In genomic region chr15:75445324-75445723, GRCh38 we compare ENCODE assay signal across 8 cellular contexts. TPM values are rescaled to one million over a fixed set of nuclear protein-coding genes. Genes with fewer than 3 reads are reported as not detected.
DNase-seq lines count a peak whose midpoint lies in the region; ATAC-seq, FAIRE-seq and TF ChIP-seq lines count a peak whose summit lies in the region.
"Not testable (repeated sequence)": the region's sequence is repeated elsewhere in the genome, so short reads cannot be mapped to it uniquely, and the experiment has no call there.

No MANE protein-coding gene starts in this region.

- POLR2A ChIA-PET in CD4-positive, alpha-beta T cell (lab: Charles Lee) = interaction anchor here (0.8 to 3.0 kb wide), 5 partner anchors 10 to 511 kb away, joined by 3 to 36 read pairs (median 6); partner anchors contain the start of genes IMP3, PTPN9 and SNUPN
- POLR2A ChIA-PET in RWPE1 (lab: Yijun Ruan, JAX; ENCODE audit: low non-redundant PET) = interaction anchor here (0.6 kb wide), 1 partner anchor 857 kb away, joined by 4 read pairs; no protein-coding TSS in a partner anchor
- POLR2A ChIA-PET in activated CD4-positive, alpha-beta memory T cell treated with anti-CD3 and anti-CD28 coated beads for 36 hours (lab: Charles Lee) = interaction anchor here (1.3 to 2.4 kb wide), 6 partner anchors 10 to 134 kb away, joined by 4 to 15 read pairs (median 5); partner anchors contain the start of gene PTPN9
- POLR2A ChIA-PET in activated naive CD8-positive, alpha-beta T cell treated with anti-CD3 and anti-CD28 coated beads, Interleukin-2, amount 10 ng/mL, durations not matched to agents 7 days and 5 days (lab: Charles Lee) = interaction anchor here (1.2 to 2.1 kb wide), 3 partner anchors 10 to 180 kb away, joined by 3 to 28 read pairs (median 6); partner anchors contain the start of genes PTPN9 and SNUPN
- POLR2A ChIA-PET in naive thymus-derived CD4-positive, alpha-beta T cell (lab: Charles Lee) = interaction anchor here (0.6 to 2.1 kb wide), 5 partner anchors 9 to 195 kb away, joined by 3 to 19 read pairs (median 6); partner anchors contain the start of gene IMP3

- peak overlapping the region; percentile 47 for H3K27ac ChIP-seq in CD4-positive, alpha-beta T cell (ENCODE audit: low read depth, low read length)
- H3K27ac ChIP-seq in RWPE1 = peak overlapping the region; percentile 85
- not testable (repeated sequence) for H3K27ac ChIP-seq in kidney (ENCODE audit: low read depth in 2 of 2, low read length in 2 of 2); naive thymus-derived CD4-positive, alpha-beta T cell (ENCODE audit: low read depth, low read length)

- not testable (repeated sequence) for DNase-seq in CD4-positive, alpha-beta T cell; RWPE1 (ENCODE audit: low spot score); T-helper 17 cell; activated CD4-positive, alpha-beta memory T cell treated with anti-CD3 and anti-CD28 coated beads for 36 hours; activated naive CD8-positive, alpha-beta T cell treated with anti-CD3 and anti-CD28 coated beads, Interleukin-2, amount 10 ng/mL, durations not matched to agents 7 days and 5 days; naive thymus-derived CD4-positive, alpha-beta T cell
- DNase-seq in kidney = peak; percentile 19

- H3K9me3 Mint-ChIP-seq in CD4-positive, alpha-beta T cell; activated CD4-positive, alpha-beta memory T cell treated with anti-CD3 and anti-CD28 coated beads for 36 hours; activated naive CD8-positive, alpha-beta T cell treated with anti-CD3 and anti-CD28 coated beads, Interleukin-2, amount 10 ng/mL, durations not matched to agents 7 days and 5 days; naive thymus-derived CD4-positive, alpha-beta T cell; stimulated activated memory B cell treated with anti-CD40 and anti-IgM and Interleukin-4, amounts not matched to agents 10 μg/mL and 1 μg/mL and 100 μg/mL, for 72 hours: not testable (repeated sequence)

- H3K27ac Mint-ChIP-seq in CD4-positive, alpha-beta T cell = peak overlapping the region; percentile 61
- H3K27ac Mint-ChIP-seq in T-helper 17 cell = peak overlapping the region; percentile 37
- peak overlapping the region; percentile 70 for H3K27ac Mint-ChIP-seq in activated CD4-positive, alpha-beta memory T cell treated with anti-CD3 and anti-CD28 coated beads for 36 hours
- H3K27ac Mint-ChIP-seq in activated naive CD8-positive, alpha-beta T cell treated with anti-CD3 and anti-CD28 coated beads, Interleukin-2, amount 10 ng/mL, durations not matched to agents 7 days and 5 days = peak overlapping the region; percentile 78
- peak overlapping the region in 5 of 9 donors; percentile 50 to 85 (median 80) for H3K27ac Mint-ChIP-seq in naive thymus-derived CD4-positive, alpha-beta T cell
- peak overlapping the region; percentile 55 for H3K27ac Mint-ChIP-seq in stimulated activated memory B cell treated with anti-CD40 and anti-IgM and Interleukin-4, amounts not matched to agents 10 μg/mL and 1 μg/mL and 100 μg/mL, for 72 hours

- intact Hi-C loops in CD4-positive, alpha-beta T cell (cut with DNase I, micrococcal nuclease); activated CD4-positive, alpha-beta memory T cell treated with anti-CD3 and anti-CD28 coated beads for 36 hours (cut with micrococcal nuclease); kidney (cut with DNase I); naive thymus-derived CD4-positive, alpha-beta T cell (cut with micrococcal nuclease): not testable (repeated sequence)

- not testable (repeated sequence) for H3K9me3 ChIP-seq in CD4-positive, alpha-beta T cell (ENCODE audit: control insufficient read depth, low read length); T-helper 17 cell (ENCODE audit: control insufficient read depth, low read length, poor library complexity, severe bottlenecking); kidney (ENCODE audit: control insufficient read depth in 1 of 2, low read length in 2 of 2); naive thymus-derived CD4-positive, alpha-beta T cell (ENCODE audit: control insufficient read depth in 2 of 3, low read length in 3 of 3)

- H3K4me1 Mint-ChIP-seq in CD4-positive, alpha-beta T cell (ENCODE audit: low read depth) = peaks cover 70% of the 10 kb centered on the region
- peaks cover 45% of the 10 kb centered on the region for H3K4me1 Mint-ChIP-seq in T-helper 17 cell
- H3K4me1 Mint-ChIP-seq in activated CD4-positive, alpha-beta memory T cell treated with anti-CD3 and anti-CD28 coated beads for 36 hours (ENCODE audit: low read depth) = peaks cover 60% of the 10 kb centered on the region
- H3K4me1 Mint-ChIP-seq in activated naive CD8-positive, alpha-beta T cell treated with anti-CD3 and anti-CD28 coated beads, Interleukin-2, amount 10 ng/mL, durations not matched to agents 7 days and 5 days = peaks cover 29% of the 10 kb centered on the region
- H3K4me1 Mint-ChIP-seq in naive thymus-derived CD4-positive, alpha-beta T cell = peaks cover 42 to 78% (median 61%) of the 10 kb centered on the region in 7 donors
- H3K4me1 Mint-ChIP-seq in stimulated activated memory B cell treated with anti-CD40 and anti-IgM and Interleukin-4, amounts not matched to agents 10 μg/mL and 1 μg/mL and 100 μg/mL, for 72 hours = peaks cover 58% of the 10 kb centered on the region

- not testable (repeated sequence) for H3K4me3 Mint-ChIP-seq in CD4-positive, alpha-beta T cell; activated CD4-positive, alpha-beta memory T cell treated with anti-CD3 and anti-CD28 coated beads for 36 hours; activated naive CD8-positive, alpha-beta T cell treated with anti-CD3 and anti-CD28 coated beads, Interleukin-2, amount 10 ng/mL, durations not matched to agents 7 days and 5 days; stimulated activated memory B cell treated with anti-CD40 and anti-IgM and Interleukin-4, amounts not matched to agents 10 μg/mL and 1 μg/mL and 100 μg/mL, for 72 hours
- H3K4me3 Mint-ChIP-seq in T-helper 17 cell = peak overlapping the region; percentile 19
- H3K4me3 Mint-ChIP-seq in naive thymus-derived CD4-positive, alpha-beta T cell = peak overlapping the region in 4 of 10 donors; percentile 69 to 77 (median 71)

- H3K4me3 ChIP-seq in kidney (ENCODE audit: low read length in 2 of 2); naive thymus-derived CD4-positive, alpha-beta T cell (ENCODE audit: low read length): not testable (repeated sequence)

- CTCF ChIA-PET in CD4-positive, alpha-beta T cell (lab: Charles Lee) = interaction anchor here (0.7 to 1.9 kb wide), 6 partner anchors 9 to 78 kb away, joined by 3 to 8 read pairs (median 4); no protein-coding TSS in a partner anchor
- CTCF ChIA-PET in RWPE1 (lab: Yijun Ruan, JAX) = not testable (repeated sequence)
- CTCF ChIA-PET in activated CD4-positive, alpha-beta memory T cell treated with anti-CD3 and anti-CD28 coated beads for 36 hours (lab: Charles Lee) = interaction anchor here (1.2 to 2.1 kb wide), 2 partner anchors 33 to 77 kb away, joined by 3 to 7 read pairs; partner anchors contain the start of gene MAN2C1
- CTCF ChIA-PET in naive thymus-derived CD4-positive, alpha-beta T cell (lab: Charles Lee) = interaction anchor here (0.6 to 1.2 kb wide), 2 partner anchors 14 to 244 kb away, joined by 4 to 6 read pairs; partner anchors contain the start of gene C15orf39

- not testable (repeated sequence) for ATAC-seq in CD4-positive, alpha-beta T cell (ENCODE audit: poor library complexity); T-helper 17 cell; activated naive CD8-positive, alpha-beta T cell treated with anti-CD3 and anti-CD28 coated beads, Interleukin-2, amount 10 ng/mL, durations not matched to agents 7 days and 5 days (ENCODE audit: low read depth); naive thymus-derived CD4-positive, alpha-beta T cell; stimulated activated memory B cell treated with anti-CD40 and anti-IgM and Interleukin-4, amounts not matched to agents 10 μg/mL and 1 μg/mL and 100 μg/mL, for 72 hours

- not testable (repeated sequence) for H3K9ac ChIP-seq in kidney (ENCODE audit: low read length in 2 of 2)

- not testable (repeated sequence) for H3K36me3 ChIP-seq in kidney (ENCODE audit: control insufficient read depth in 1 of 2, insufficient read depth in 2 of 2, low read length in 2 of 2); naive thymus-derived CD4-positive, alpha-beta T cell (ENCODE audit: control insufficient read depth in 2 of 3, insufficient read depth in 3 of 3, low read length in 3 of 3)

- not testable (repeated sequence) for H3K4me1 ChIP-seq in kidney (ENCODE audit: control insufficient read depth in 1 of 2, insufficient read depth in 1 of 2, low read depth in 1 of 2, low read length in 2 of 2)
- H3K4me1 ChIP-seq in naive thymus-derived CD4-positive, alpha-beta T cell (ENCODE audit: control insufficient read depth in 2 of 2, insufficient read depth in 2 of 2, low read length in 2 of 2) = peaks cover 24 to 41% of the 10 kb centered on the region in 2 donors

- not testable (repeated sequence) for FAIRE-seq in kidney (lab: Jason Lieb, UNC)

- peaks cover 23% of the 10 kb centered on the region for H3K36me3 Mint-ChIP-seq in CD4-positive, alpha-beta T cell (ENCODE audit: low read depth)
- H3K36me3 Mint-ChIP-seq in T-helper 17 cell (ENCODE audit: low read depth); stimulated activated memory B cell treated with anti-CD40 and anti-IgM and Interleukin-4, amounts not matched to agents 10 μg/mL and 1 μg/mL and 100 μg/mL, for 72 hours: not testable (repeated sequence)
- peaks cover 18% of the 10 kb centered on the region for H3K36me3 Mint-ChIP-seq in activated CD4-positive, alpha-beta memory T cell treated with anti-CD3 and anti-CD28 coated beads for 36 hours
- peaks cover 25% of the 10 kb centered on the region for H3K36me3 Mint-ChIP-seq in activated naive CD8-positive, alpha-beta T cell treated with anti-CD3 and anti-CD28 coated beads, Interleukin-2, amount 10 ng/mL, durations not matched to agents 7 days and 5 days
- peaks cover 0 to 13% (median 8%) of the 10 kb centered on the region in 5 donors for H3K36me3 Mint-ChIP-seq in naive thymus-derived CD4-positive, alpha-beta T cell

- not testable (repeated sequence) for H3K27me3 ChIP-seq in CD4-positive, alpha-beta T cell (ENCODE audit: control insufficient read depth, insufficient read depth, low read length); naive thymus-derived CD4-positive, alpha-beta T cell (ENCODE audit: control insufficient read depth in 2 of 2, insufficient read depth in 2 of 2, low read length in 2 of 2)

- TF ChIP-seq CTCF in CD4-positive, alpha-beta T cell (IDR thresholded peaks at IDR 0.05); RWPE1 (conservative IDR thresholded peaks at IDR 0.05; ENCODE audit: low read depth); kidney (IDR thresholded peaks at IDR 0.05; ENCODE audit: borderline replicate concordance, extremely low read depth, insufficient read depth): not testable (repeated sequence)

- H3K27me3 Mint-ChIP-seq in CD4-positive, alpha-beta T cell; T-helper 17 cell; activated CD4-positive, alpha-beta memory T cell treated with anti-CD3 and anti-CD28 coated beads for 36 hours; activated naive CD8-positive, alpha-beta T cell treated with anti-CD3 and anti-CD28 coated beads, Interleukin-2, amount 10 ng/mL, durations not matched to agents 7 days and 5 days; naive thymus-derived CD4-positive, alpha-beta T cell; stimulated activated memory B cell treated with anti-CD40 and anti-IgM and Interleukin-4, amounts not matched to agents 10 μg/mL and 1 μg/mL and 100 μg/mL, for 72 hours: not testable (repeated sequence)

RNA-seq across cellular contexts. Expression of gene SIN3A, which starts 6.2 kb away (rescaled TPM):
- total RNA-seq in CD4-positive, alpha-beta T cell = 100 to 1,000 TPM; 136 to 141 TPM
- total RNA-seq in T-helper 17 cell (100 to 1,000 TPM; 166 to 169 TPM), kidney (74.3 TPM)
- 10 to 100 TPM; 80.1 to 83.3 TPM for total RNA-seq in activated CD4-positive, alpha-beta memory T cell treated with anti-CD3 and anti-CD28 coated beads for 36 hours
- total RNA-seq in activated naive CD8-positive, alpha-beta T cell treated with anti-CD3 and anti-CD28 coated beads, Interleukin-2, amount 10 ng/mL, durations not matched to agents 7 days and 5 days = 100 to 1,000 TPM; 113 to 119 TPM
- polyA plus RNA-seq in kidney (ENCODE audit: insufficient read depth, low read depth, low replicate concordance) = 9.2 TPM
- total RNA-seq in naive thymus-derived CD4-positive, alpha-beta T cell = 100 to 1,000 TPM; 115 to 139 (median 130) TPM
- 10 to 100 TPM; 18.0 to 22.2 TPM for polyA plus RNA-seq in naive thymus-derived CD4-positive, alpha-beta T cell
